26 cellular contexts compared by ENCODE assay signal in genomic region chr9:15150939-15151338, GRCh38.
DNase-seq lines count a peak whose midpoint lies in the region; ATAC-seq, FAIRE-seq and TF ChIP-seq lines count a peak whose summit lies in the region.
"Had no signal": no experiment of that assay in that cellular context is flagged by ENCODE, and none has a peak within 500 bp of the region (broad histone marks: within the 10 kb centered on the region; RNA-seq: fewer than 3 reads in every experiment).

No MANE protein-coding gene starts in this region.

- no peak overlapping the region for H3K9ac ChIP-seq in endothelial cell of umbilical vein (replicated peaks; ENCODE audit: extremely low read depth, insufficient read depth, low read length)

- peaks cover 9% of the 10 kb centered on the region for H3K27me3 Mint-ChIP-seq in T-helper 2 cell treated with Interferon-gamma antibody and Interleukin-4, amounts not matched to agents 5 μg/mL and 100 μg/mL, for 36 hours (ENCODE audit: low read depth)

- POLR2A ChIA-PET in endothelial cell of umbilical vein (lab: Charles Lee): no interaction called here

- ATAC-seq in stimulated activated effector memory CD8-positive, alpha-beta T cell treated with anti-CD3 and anti-CD28 coated beads, Interleukin-12 subunit alpha, Interleukin-12 subunit beta, amount 100 ng/mL, for 72 hours: no peak
- ATAC-seq: GM12878, HepG2, T-cell had no signal

- H3K4me2 ChIP-seq in endothelial cell of umbilical vein (ENCODE audit: insufficient read depth, low read length): peak overlapping the region; percentile 3

- FAIRE-seq in endothelial cell of umbilical vein (lab: Jason Lieb, UNC): peak; percentile 88
- FAIRE-seq: GM12878, HepG2 had no signal

- peaks cover 37% of the 10 kb centered on the region for H3K4me1 ChIP-seq in endothelial cell of umbilical vein (ENCODE audit: control insufficient read depth, extremely low read depth, insufficient read depth, low read length)
- H3K4me1 ChIP-seq: BE2C, HAP-1 had no signal

- peaks cover 0 to 2% of the 10 kb centered on the region in 2 experiments for H3K27me3 ChIP-seq in endothelial cell of umbilical vein (ENCODE audit: control insufficient read depth in 2 of 2, insufficient read depth in 2 of 2, low read length in 2 of 2)
- H3K27me3 ChIP-seq: BE2C, MG63 had no signal

- no peak overlapping the region for H3K4me3 Mint-ChIP-seq in stimulated activated effector memory CD8-positive, alpha-beta T cell treated with anti-CD3 and anti-CD28 coated beads, Interleukin-12 subunit alpha, Interleukin-12 subunit beta, amount 100 ng/mL, for 72 hours
- H3K4me3 Mint-ChIP-seq in T-helper 2 cell treated with Interferon-gamma antibody and Interleukin-4, amounts not matched to agents 5 μg/mL and 100 μg/mL, for 36 hours: no peak overlapping the region
- H3K4me3 Mint-ChIP-seq: CD4-positive, CD25-positive, alpha-beta regulatory T cell; HFFc6; T-cell had no signal

- BruUV-seq in endothelial cell of umbilical vein (replicated peaks; lab: Mats Ljungman, UMichigan): no TSS peak

- no peaks in the 10 kb centered on the region for H3K4me1 Mint-ChIP-seq in stimulated activated effector memory CD8-positive, alpha-beta T cell treated with anti-CD3 and anti-CD28 coated beads, Interleukin-12 subunit alpha, Interleukin-12 subunit beta, amount 100 ng/mL, for 72 hours
- no peaks in the 10 kb centered on the region for H3K4me1 Mint-ChIP-seq in T-helper 2 cell treated with Interferon-gamma antibody and Interleukin-4, amounts not matched to agents 5 μg/mL and 100 μg/mL, for 36 hours (ENCODE audit: low read depth)
- H3K4me1 Mint-ChIP-seq: CD4-positive, CD25-positive, alpha-beta regulatory T cell; T-cell had no signal

- intact Hi-C loops in endothelial cell of umbilical vein (cut with micrococcal nuclease): no loop called here

- H4K20me1 ChIP-seq in endothelial cell of umbilical vein (replicated peaks; ENCODE audit: control insufficient read depth, extremely low read depth, insufficient read depth, low read length): no peaks in the 10 kb centered on the region

- H3K36me3 ChIP-seq in endothelial cell of umbilical vein (ENCODE audit: control insufficient read depth in 2 of 2, extremely low read depth in 1 of 2, insufficient read depth in 2 of 2, low read length in 2 of 2): no peaks in the 10 kb centered on the region
- H3K36me3 ChIP-seq: BE2C, HAP-1, MG63 had no signal

- H2AFZ ChIP-seq in endothelial cell of umbilical vein (ENCODE audit: low read depth, low read length): no peak overlapping the region

- TF ChIP-seq POLR2A in endothelial cell of umbilical vein (IDR thresholded peaks at IDR 0.05; ENCODE audit: low read depth, low read length): no peak

- no peaks in the 10 kb centered on the region for H3K36me3 Mint-ChIP-seq in stimulated activated effector memory CD8-positive, alpha-beta T cell treated with anti-CD3 and anti-CD28 coated beads, Interleukin-12 subunit alpha, Interleukin-12 subunit beta, amount 100 ng/mL, for 72 hours
- H3K36me3 Mint-ChIP-seq in T-helper 2 cell treated with Interferon-gamma antibody and Interleukin-4, amounts not matched to agents 5 μg/mL and 100 μg/mL, for 36 hours (ENCODE audit: low read depth): no peaks in the 10 kb centered on the region
- H3K36me3 Mint-ChIP-seq: CD4-positive, CD25-positive, alpha-beta regulatory T cell; T-cell had no signal

- TF ChIP-seq CTCF in endothelial cell of umbilical vein (IDR thresholded peaks at IDR 0.05; ENCODE audit: extremely low read depth in 1 of 2, insufficient read depth in 1 of 2, low read depth in 1 of 2, low read length in 2 of 2): no peak

- dilution Hi-C loops in endothelial cell of umbilical vein (cut with MboI; ENCODE audit: extremely low pct_ligation_motif_present, low sequenced_read_pairs): no loop called here

- peak overlapping the region; percentile 43 for H3K27ac ChIP-seq in endothelial cell of umbilical vein (ENCODE audit: insufficient read depth, low read depth, low read length)

- CTCF ChIA-PET in endothelial cell of umbilical vein (lab: Charles Lee): no interaction called here

- H3K4me3 ChIP-seq in endothelial cell of umbilical vein (replicated peaks in 1 of 3; ENCODE audit: insufficient read depth in 1 of 3, low read depth in 1 of 3, low read length in 3 of 3): no peak overlapping the region
- H3K4me3 ChIP-seq: GM12878, HAP-1, MG63 had no signal

- H3K9me3 ChIP-seq in endothelial cell of umbilical vein (replicated peaks; ENCODE audit: control insufficient read depth, insufficient read depth, low read length): no peaks in the 10 kb centered on the region
- H3K9me3 ChIP-seq: BE2C, HAP-1, MG63 had no signal

- H3K9me1 ChIP-seq in endothelial cell of umbilical vein (replicated peaks; ENCODE audit: control insufficient read depth, extremely low read depth, insufficient read depth, low read length): no peaks in the 10 kb centered on the region

- H3K9me3 Mint-ChIP-seq in stimulated activated effector memory CD8-positive, alpha-beta T cell treated with anti-CD3 and anti-CD28 coated beads, Interleukin-12 subunit alpha, Interleukin-12 subunit beta, amount 100 ng/mL, for 72 hours: no peaks in the 10 kb centered on the region
- no peaks in the 10 kb centered on the region for H3K9me3 Mint-ChIP-seq in T-helper 2 cell treated with Interferon-gamma antibody and Interleukin-4, amounts not matched to agents 5 μg/mL and 100 μg/mL, for 36 hours
- H3K9me3 Mint-ChIP-seq: CD4-positive, CD25-positive, alpha-beta regulatory T cell; HFFc6; T-cell had no signal

- peak overlapping the region; percentile 11 for H3K27ac Mint-ChIP-seq in stimulated activated effector memory CD8-positive, alpha-beta T cell treated with anti-CD3 and anti-CD28 coated beads, Interleukin-12 subunit alpha, Interleukin-12 subunit beta, amount 100 ng/mL, for 72 hours
- H3K27ac Mint-ChIP-seq in T-helper 2 cell treated with Interferon-gamma antibody and Interleukin-4, amounts not matched to agents 5 μg/mL and 100 μg/mL, for 36 hours: no peak overlapping the region
- H3K27ac Mint-ChIP-seq: CD4-positive, CD25-positive, alpha-beta regulatory T cell; HFFc6; T-cell had no signal

- DNase-seq in Daoy (ENCODE audit: low read depth) (peak; percentile 33), NCI-H69 (lab: John Stamatoyannopoulos, UW) (peak; percentile 12), endothelial cell of umbilical vein (ENCODE audit: low read depth, low spot score) (peak; percentile 45), DMS114 treated with DMSO at 0.1 percent for 48 hours (lab: John Stamatoyannopoulos, UW; ENCODE audit: unreplicated experiment) (no peak)
- DNase-seq in stimulated activated effector memory CD8-positive, alpha-beta T cell treated with anti-CD3 and anti-CD28 coated beads, Interleukin-12 subunit alpha, Interleukin-12 subunit beta, amount 100 ng/mL, for 72 hours (ENCODE audit: low spot score in 2 of 2): no peak
- no peak for DNase-seq in T-helper 2 cell treated with Interferon-gamma antibody and Interleukin-4, amounts not matched to agents 5 μg/mL and 100 μg/mL, for 36 hours (ENCODE audit: low spot score)
- DNase-seq in activated CD4-positive, alpha-beta T cell treated with anti-CD3 and anti-CD28 coated beads, Interleukin-2, amount 50 U/mL, for 48 hours: no peak
- DNase-seq: BE2C; CD4-positive, CD25-positive, alpha-beta regulatory T cell; EL; GDM1; GOT3; HFFc6; Kasumi-1; MG63; NCI-H1105 treated with DMSO at 0.1 percent for 48 hours; NCI-H146; NCI-H2029; NCI-H446; NCI-H526; RPMI8226; SHP77; T-cell had no signal

- no peaks in the 10 kb centered on the region for H3K79me2 ChIP-seq in endothelial cell of umbilical vein (ENCODE audit: control insufficient read depth, insufficient read depth, low read length)

TF ChIP-seq in endothelial cell of umbilical vein, 7 proteins besides CTCF, POLR2A, EP300 and RAD21:
- TF ChIP-seq EZH2 (IDR thresholded peaks at IDR 0.05; ENCODE audit: borderline replicate concordance, low read depth, low read length, severe bottlenecking) (no peak), POLR2AphosphoS5 (IDR thresholded peaks at IDR 0.05; ENCODE audit: insufficient read depth, low read depth, low read length) (peak; percentile 21), MYC (IDR thresholded peaks at IDR 0.05; ENCODE audit: low read depth, low read length) (no peak), GATA2 (IDR thresholded peaks at IDR 0.05; ENCODE audit: insufficient read depth, insufficient read length, low read depth, low read length) (peak; percentile 10)
- TF ChIP-seq, protein P1, sequence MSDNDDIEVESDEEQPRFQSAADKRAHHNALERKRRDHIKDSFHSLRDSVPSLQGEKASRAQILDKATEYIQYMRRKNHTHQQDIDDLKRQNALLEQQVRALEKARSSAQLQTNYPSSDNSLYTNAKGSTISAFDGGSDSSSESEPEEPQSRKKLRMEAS (IDR thresholded peaks at IDR 0.05; ENCODE audit: insufficient read depth, insufficient read length): no peak

Comparison
In these comparisons a context has a peak if more than half of its experiments do, and no peak if none do; other contexts are left out.
1. DNase-seq: peak in Daoy (single experiment), NCI-H69 (single experiment) and endothelial cell of umbilical vein (single experiment); none in stimulated activated effector memory CD8-positive, alpha-beta T cell treated with anti-CD3 and anti-CD28 coated beads, Interleukin-12 subunit alpha, Interleukin-12 subunit beta, amount 100 ng/mL, for 72 hours (0 of 2), DMS114 treated with DMSO at 0.1 percent for 48 hours (single experiment), T-helper 2 cell treated with Interferon-gamma antibody and Interleukin-4, amounts not matched to agents 5 μg/mL and 100 μg/mL, for 36 hours (single experiment) and activated CD4-positive, alpha-beta T cell treated with anti-CD3 and anti-CD28 coated beads, Interleukin-2, amount 50 U/mL, for 48 hours (0 of 2).